Comparison of ENCODE assay signal across 8 cellular contexts in genomic region chr12:109518820-109519665, GRCh38. TPM values are rescaled to one million over a fixed set of nuclear protein-coding genes. Genes with fewer than 3 reads are reported as not detected.
A peak's percentile ranks its signal among the peaks of the same experiment; 100 is the strongest.
DNase-seq lines count a peak whose midpoint lies in the region; ATAC-seq, FAIRE-seq and TF ChIP-seq lines count a peak whose summit lies in the region.

No MANE protein-coding gene starts in this region.

- in situ Hi-C loops in HepG2 (cut with HindIII; ENCODE audit: extremely low pct_ligation_motif_present, low pct_unique_long_range_greater_than_20kb), result loop anchor here (5.0 kb wide), 1 partner anchor 258 kb away; no protein-coding TSS in a partner anchor

- H3K4me3 ChIP-seq in choroid plexus epithelial cell (ENCODE audit: low read depth, low read length) (no peak overlapping the region), HepG2 (replicated peaks in 1 of 3; ENCODE audit: insufficient read depth in 1 of 3, low read depth in 2 of 3, low read length in 3 of 3) (no peak overlapping the region)

- intact Hi-C loops in Right ventricle myocardium inferior (cut with DNase I), result loop anchor here (1.0 to 5.0 kb wide), 5 partner anchors 53 to 256 kb away; partner anchors contain the start of genes MMAB and MVK
- intact Hi-C loops in cardiac septum (cut with DNase I), result loop anchor here (2.0 to 5.0 kb wide), 2 partner anchors 78 to 256 kb away; no protein-coding TSS in a partner anchor
- intact Hi-C loops in HepG2 (cut with micrococcal nuclease; ENCODE audit: unreplicated experiment), result loop anchor here (1.0 to 5.0 kb wide), 4 partner anchors 78 to 278 kb away; no protein-coding TSS in a partner anchor

- peak; percentile 42 for ATAC-seq in Right ventricle myocardium inferior
- peak; percentile 85 for ATAC-seq in HepG2
- no peak for ATAC-seq in GM18520 (IDR thresholded peaks at IDR 0.05; ENCODE audit: unreplicated experiment)

- H3K9me3 ChIP-seq in HepG2 (ENCODE audit: low read length), result no peaks in the 10 kb centered on the region

- TF ChIP-seq RAD21 in HepG2 (CRISPR knock-in tag; IDR thresholded peaks at IDR 0.05), result peak; percentile 58

- H3K27ac ChIP-seq in HepG2 (ENCODE audit: extremely low read length, insufficient read depth, low read length), result no peak overlapping the region

- TF ChIP-seq EP300 in HepG2 (IDR thresholded peaks at IDR 0.05; ENCODE audit: low read depth in 2 of 2, low read length in 2 of 2) (no peak), HepG2 (CRISPR knock-in tag; IDR thresholded peaks at IDR 0.05; ENCODE audit: borderline replicate concordance) (no peak)

- 74% methylated on average over 11 of the region's 11 CpGs for WGBS in HepG2 (ENCODE audit: low lambda C conversion rate)

- no peak overlapping the region for H2AFZ ChIP-seq in HepG2 (ENCODE audit: low read length)

- DNase-seq in Right ventricle myocardium inferior (ENCODE audit: missing footprints), result no peak
- no peak for DNase-seq in cardiac septum (ENCODE audit: low spot score)
- peak; percentile 78 for DNase-seq in NCI-H2171 treated with DMSO at 0.1 percent for 48 hours (lab: John Stamatoyannopoulos, UW)
- DNase-seq in activated CD4-positive, alpha-beta T cell treated with anti-CD3 and anti-CD28 coated beads for 24 hours (ENCODE audit: low read depth in 2 of 2), result peak; percentile 25 to 33
- peak; percentile 74 for DNase-seq in choroid plexus epithelial cell (ENCODE audit: low read depth)
- DNase-seq in HepG2 (ENCODE audit: low spot score), result peak; percentile 43
- DNase-seq in stimulated activated CD4-positive, alpha-beta T cell treated with anti-CD3 and anti-CD28 coated beads, Interleukin-4, amount 100 ng/mL, for 4 hours, result peak; percentile 24 to 46

- BruUV-seq in HepG2 (replicated peaks; lab: Mats Ljungman, UMichigan), result no TSS peak

- H4K20me1 ChIP-seq in HepG2 (ENCODE audit: insufficient read depth, low read length), result no peaks in the 10 kb centered on the region

- CTCF ChIA-PET in HepG2 (lab: Yijun Ruan, JAX; ENCODE audit: low intra/inter-chr PET ratio, low total read pairs), result interaction anchor here (1.0 to 2.2 kb wide), 3 partner anchors 255 to 279 kb away, joined by 4 to 29 read pairs (median 5); no protein-coding TSS in a partner anchor

- TF ChIP-seq POLR2A in HepG2 (IDR thresholded peaks at IDR 0.05; ENCODE audit: insufficient read depth in 1 of 2, low read depth in 2 of 2, low read length in 2 of 2), result no peak

- POLR2A ChIA-PET in HepG2 (lab: Yijun Ruan, JAX), result no interaction called here

- H3K4me1 ChIP-seq in HepG2 (ENCODE audit: insufficient read depth, low read length), result peaks cover 6% of the 10 kb centered on the region

- FAIRE-seq in HepG2 (lab: Jason Lieb, UNC), result peak; percentile 85

- peaks cover 13 to 42% of the 10 kb centered on the region in 2 experiments for H3K36me3 ChIP-seq in HepG2 (replicated peaks in 1 of 2; ENCODE audit: control insufficient read depth in 1 of 2, insufficient read depth in 2 of 2, low read length in 2 of 2)

- H3K4me2 ChIP-seq in HepG2 (ENCODE audit: low read depth, low read length), result no peak overlapping the region

- TF ChIP-seq CTCF in choroid plexus epithelial cell (conservative IDR thresholded peaks at IDR 0.05; ENCODE audit: low read depth, low read length) (peak; percentile 96), HepG2 (CRISPR knock-in tag; IDR thresholded peaks at IDR 0.05) (peak; percentile 86)

- no peak overlapping the region for H3K9ac ChIP-seq in HepG2 (ENCODE audit: insufficient read depth, low read depth, low read length)

- no peaks in the 10 kb centered on the region for H3K79me2 ChIP-seq in HepG2 (ENCODE audit: insufficient read depth, low read length)

- H3K27me3 ChIP-seq in HepG2 (ENCODE audit: control insufficient read depth in 1 of 2, insufficient read depth in 2 of 2, low read length in 2 of 2), result no peaks in the 10 kb centered on the region

RNA-seq across cellular contexts. Expression of gene UBE3B, which starts 41.6 kb away (rescaled TPM):
- total RNA-seq in Right ventricle myocardium inferior, result 56.1 TPM
- 47.1 TPM for total RNA-seq in cardiac septum
- 25.3 and 31.5 TPM in 2 replicates for total RNA-seq in HepG2 (2016; rRNA removed; fragmentation: Illumina TruSeq; extraction: Trizol)
- 30.2 and 32.0 TPM in 2 replicates for total RNA-seq in HepG2 (2016; cell fraction: cytosol; rRNA removed; fragmentation: Illumina TruSeq; extraction: Trizol; ENCODE audit: low read depth)
- 26.5 and 33.2 TPM in 2 replicates for total RNA-seq in HepG2 (2016; cell fraction: insoluble cytoplasmic fraction; rRNA removed; fragmentation: Illumina TruSeq; extraction: Trizol)
- total RNA-seq in HepG2 (2016; cell fraction: membrane; rRNA removed; fragmentation: Illumina TruSeq; extraction: Trizol), result 41.9 and 47.4 TPM in 2 replicates
- total RNA-seq in HepG2 (2016; cell fraction: nucleus; rRNA removed; fragmentation: Illumina TruSeq; extraction: Trizol), result 27.6 and 29.3 TPM in 2 replicates
- 22.7 and 26.0 TPM in 2 replicates for polyA plus RNA-seq in HepG2 (2011; rRNA removed)
- 14.5 and 17.1 TPM in 2 replicates for polyA plus RNA-seq in HepG2 (2011; cell fraction: cytosol; rRNA removed)
- polyA plus RNA-seq in HepG2 (2011; cell fraction: nucleus; rRNA removed), result 61.8 and 62.4 TPM in 2 replicates
- 11.8 and 14.4 TPM in 2 replicates for polyA plus RNA-seq in HepG2 (2012)
- 26.4 and 35.0 TPM in 2 replicates for polyA plus RNA-seq in HepG2 (2016; cell fraction: cytosol; fragmentation: Illumina TruSeq; extraction: Trizol; ENCODE audit: low read depth)
- polyA plus RNA-seq in HepG2 (2016; cell fraction: insoluble cytoplasmic fraction; fragmentation: Illumina TruSeq; extraction: Trizol; ENCODE audit: low read depth), result 22.0 and 25.4 TPM in 2 replicates
- 28.4 and 35.1 TPM in 2 replicates for polyA plus RNA-seq in HepG2 (2016; cell fraction: membrane; fragmentation: Illumina TruSeq; extraction: Trizol; ENCODE audit: low read depth)
- 28.2 and 30.2 TPM in 2 replicates for polyA plus RNA-seq in HepG2 (2016; cell fraction: nucleus; fragmentation: Illumina TruSeq; extraction: Trizol; ENCODE audit: insufficient read depth, low read depth)
- 27.1 and 49.0 TPM in 2 replicates for polyA minus RNA-seq in HepG2 (2011; rRNA and poly(A)+ RNA removed; ENCODE audit: low replicate concordance)
- 13.7 and 15.7 TPM in 2 replicates for polyA minus RNA-seq in HepG2 (2011; cell fraction: cytosol; rRNA and poly(A)+ RNA removed)
- polyA minus RNA-seq in HepG2 (2011; cell fraction: nucleus; rRNA and poly(A)+ RNA removed), result 55.0 and 69.5 TPM in 2 replicates

RNA-seq across cellular contexts. Expression of gene KCTD10, which starts 41.9 kb away (rescaled TPM):
- total RNA-seq in Right ventricle myocardium inferior (32.2 TPM), cardiac septum (42.3 TPM), HepG2 (2016; rRNA removed; fragmentation: Illumina TruSeq; extraction: Trizol) (6.9 and 12.5 TPM in 2 replicates)
- total RNA-seq in HepG2 (2016; cell fraction: cytosol; rRNA removed; fragmentation: Illumina TruSeq; extraction: Trizol; ENCODE audit: low read depth), result 2.1 and 3.7 TPM in 2 replicates
- 6.4 and 9.2 TPM in 2 replicates for total RNA-seq in HepG2 (2016; cell fraction: insoluble cytoplasmic fraction; rRNA removed; fragmentation: Illumina TruSeq; extraction: Trizol)
- 5.5 and 5.7 TPM in 2 replicates for total RNA-seq in HepG2 (2016; cell fraction: membrane; rRNA removed; fragmentation: Illumina TruSeq; extraction: Trizol)
- total RNA-seq in HepG2 (2016; cell fraction: nucleus; rRNA removed; fragmentation: Illumina TruSeq; extraction: Trizol), result 11.5 and 12.2 TPM in 2 replicates
- polyA plus RNA-seq in HepG2 (2011; rRNA removed), result 25.4 and 30.2 TPM in 2 replicates
- 21.1 and 22.0 TPM in 2 replicates for polyA plus RNA-seq in HepG2 (2011; cell fraction: cytosol; rRNA removed)
- 28.4 and 32.1 TPM in 2 replicates for polyA plus RNA-seq in HepG2 (2011; cell fraction: nucleus; rRNA removed)
- 11.1 TPM in 2 replicates for polyA plus RNA-seq in HepG2 (2012)
- polyA plus RNA-seq in HepG2 (2016; cell fraction: cytosol; fragmentation: Illumina TruSeq; extraction: Trizol; ENCODE audit: low read depth), result 1.4 and 1.7 TPM in 2 replicates
- 21.4 and 22.8 TPM in 2 replicates for polyA plus RNA-seq in HepG2 (2016; cell fraction: insoluble cytoplasmic fraction; fragmentation: Illumina TruSeq; extraction: Trizol; ENCODE audit: low read depth)
- 4.0 and 4.6 TPM in 2 replicates for polyA plus RNA-seq in HepG2 (2016; cell fraction: membrane; fragmentation: Illumina TruSeq; extraction: Trizol; ENCODE audit: low read depth)
- polyA plus RNA-seq in HepG2 (2016; cell fraction: nucleus; fragmentation: Illumina TruSeq; extraction: Trizol; ENCODE audit: insufficient read depth, low read depth), result 18.0 and 18.6 TPM in 2 replicates
- 96.2 and 112 TPM in 2 replicates for polyA minus RNA-seq in HepG2 (2011; rRNA and poly(A)+ RNA removed; ENCODE audit: low replicate concordance)
- 15.2 and 22.8 TPM in 2 replicates for polyA minus RNA-seq in HepG2 (2011; cell fraction: cytosol; rRNA and poly(A)+ RNA removed)
- 33.0 and 56.2 TPM in 2 replicates for polyA minus RNA-seq in HepG2 (2011; cell fraction: nucleus; rRNA and poly(A)+ RNA removed)

RNA-seq across cellular contexts. Expression of gene MMAB, which starts 54.3 kb away (rescaled TPM):
- total RNA-seq in Right ventricle myocardium inferior, result 61.7 TPM
- 41.3 TPM for total RNA-seq in cardiac septum
- 77.3 and 112 TPM in 2 replicates for total RNA-seq in HepG2 (2016; rRNA removed; fragmentation: Illumina TruSeq; extraction: Trizol)
- 32.4 and 42.7 TPM in 2 replicates for total RNA-seq in HepG2 (2016; cell fraction: cytosol; rRNA removed; fragmentation: Illumina TruSeq; extraction: Trizol; ENCODE audit: low read depth)
- 80.5 and 108 TPM in 2 replicates for total RNA-seq in HepG2 (2016; cell fraction: insoluble cytoplasmic fraction; rRNA removed; fragmentation: Illumina TruSeq; extraction: Trizol)
- 59.5 and 67.4 TPM in 2 replicates for total RNA-seq in HepG2 (2016; cell fraction: membrane; rRNA removed; fragmentation: Illumina TruSeq; extraction: Trizol)
- total RNA-seq in HepG2 (2016; cell fraction: nucleus; rRNA removed; fragmentation: Illumina TruSeq; extraction: Trizol), result 37.8 and 41.0 TPM in 2 replicates
- polyA plus RNA-seq in HepG2 (2011; rRNA removed), result 26.1 and 33.2 TPM in 2 replicates
- polyA plus RNA-seq in HepG2 (2011; cell fraction: cytosol; rRNA removed), result 29.9 and 32.2 TPM in 2 replicates
- polyA plus RNA-seq in HepG2 (2011; cell fraction: nucleus; rRNA removed), result 34.9 and 43.2 TPM in 2 replicates
- polyA plus RNA-seq in HepG2 (2012), result 39.1 and 40.4 TPM in 2 replicates
- polyA plus RNA-seq in HepG2 (2016; cell fraction: cytosol; fragmentation: Illumina TruSeq; extraction: Trizol; ENCODE audit: low read depth), result 36.6 and 44.0 TPM in 2 replicates
- 98.7 and 99.8 TPM in 2 replicates for polyA plus RNA-seq in HepG2 (2016; cell fraction: insoluble cytoplasmic fraction; fragmentation: Illumina TruSeq; extraction: Trizol; ENCODE audit: low read depth)
- polyA plus RNA-seq in HepG2 (2016; cell fraction: membrane; fragmentation: Illumina TruSeq; extraction: Trizol; ENCODE audit: low read depth), result 39.9 and 52.5 TPM in 2 replicates
- 58.2 and 63.9 TPM in 2 replicates for polyA plus RNA-seq in HepG2 (2016; cell fraction: nucleus; fragmentation: Illumina TruSeq; extraction: Trizol; ENCODE audit: insufficient read depth, low read depth)
- 37.1 and 53.3 TPM in 2 replicates for polyA minus RNA-seq in HepG2 (2011; rRNA and poly(A)+ RNA removed; ENCODE audit: low replicate concordance)
- 11.8 and 16.2 TPM in 2 replicates for polyA minus RNA-seq in HepG2 (2011; cell fraction: cytosol; rRNA and poly(A)+ RNA removed)
- polyA minus RNA-seq in HepG2 (2011; cell fraction: nucleus; rRNA and poly(A)+ RNA removed), result 21.0 and 29.1 TPM in 2 replicates

RNA-seq across cellular contexts. Expression of gene MVK, which starts 54.6 kb away (rescaled TPM):
- total RNA-seq in Right ventricle myocardium inferior (11.8 TPM), cardiac septum (12.4 TPM), HepG2 (2016; rRNA removed; fragmentation: Illumina TruSeq; extraction: Trizol) (47.1 and 66.9 TPM in 2 replicates)
- 15.1 and 17.9 TPM in 2 replicates for total RNA-seq in HepG2 (2016; cell fraction: cytosol; rRNA removed; fragmentation: Illumina TruSeq; extraction: Trizol; ENCODE audit: low read depth)
- total RNA-seq in HepG2 (2016; cell fraction: insoluble cytoplasmic fraction; rRNA removed; fragmentation: Illumina TruSeq; extraction: Trizol), result 40.9 and 70.6 TPM in 2 replicates
- 34.1 and 39.6 TPM in 2 replicates for total RNA-seq in HepG2 (2016; cell fraction: membrane; rRNA removed; fragmentation: Illumina TruSeq; extraction: Trizol)
- total RNA-seq in HepG2 (2016; cell fraction: nucleus; rRNA removed; fragmentation: Illumina TruSeq; extraction: Trizol), result 38.8 and 47.2 TPM in 2 replicates
- polyA plus RNA-seq in HepG2 (2011; rRNA removed), result 11.6 and 22.5 TPM in 2 replicates
- polyA plus RNA-seq in HepG2 (2011; cell fraction: cytosol; rRNA removed), result 12.4 and 13.5 TPM in 2 replicates
- 32.0 and 47.6 TPM in 2 replicates for polyA plus RNA-seq in HepG2 (2011; cell fraction: nucleus; rRNA removed)
- 19.2 and 28.6 TPM in 2 replicates for polyA plus RNA-seq in HepG2 (2012)
- polyA plus RNA-seq in HepG2 (2016; cell fraction: cytosol; fragmentation: Illumina TruSeq; extraction: Trizol; ENCODE audit: low read depth), result 16.3 and 19.9 TPM in 2 replicates
- polyA plus RNA-seq in HepG2 (2016; cell fraction: insoluble cytoplasmic fraction; fragmentation: Illumina TruSeq; extraction: Trizol; ENCODE audit: low read depth), result 42.0 and 50.4 TPM in 2 replicates
- 26.9 and 30.0 TPM in 2 replicates for polyA plus RNA-seq in HepG2 (2016; cell fraction: membrane; fragmentation: Illumina TruSeq; extraction: Trizol; ENCODE audit: low read depth)
- 78.2 and 82.6 TPM in 2 replicates for polyA plus RNA-seq in HepG2 (2016; cell fraction: nucleus; fragmentation: Illumina TruSeq; extraction: Trizol; ENCODE audit: insufficient read depth, low read depth)
- 19.6 and 22.9 TPM in 2 replicates for polyA minus RNA-seq in HepG2 (2011; rRNA and poly(A)+ RNA removed; ENCODE audit: low replicate concordance)
- polyA minus RNA-seq in HepG2 (2011; cell fraction: cytosol; rRNA and poly(A)+ RNA removed), result 6.1 and 8.0 TPM in 2 replicates
- polyA minus RNA-seq in HepG2 (2011; cell fraction: nucleus; rRNA and poly(A)+ RNA removed), result 12.2 and 21.1 TPM in 2 replicates

Comparison
In these comparisons a context has a peak if more than half of its experiments do, and no peak if none do; other contexts are left out.
1. DNase-seq: peak in NCI-H2171 treated with DMSO at 0.1 percent for 48 hours (single experiment), activated CD4-positive, alpha-beta T cell treated with anti-CD3 and anti-CD28 coated beads for 24 hours (2 of 2), choroid plexus epithelial cell (single experiment), HepG2 (single experiment) and stimulated activated CD4-positive, alpha-beta T cell treated with anti-CD3 and anti-CD28 coated beads, Interleukin-4, amount 100 ng/mL, for 4 hours (2 of 2); none in Right ventricle myocardium inferior (single experiment) and cardiac septum (single experiment).